ENCODE assay signal across 11 cellular contexts in the genomic region with DNA sequence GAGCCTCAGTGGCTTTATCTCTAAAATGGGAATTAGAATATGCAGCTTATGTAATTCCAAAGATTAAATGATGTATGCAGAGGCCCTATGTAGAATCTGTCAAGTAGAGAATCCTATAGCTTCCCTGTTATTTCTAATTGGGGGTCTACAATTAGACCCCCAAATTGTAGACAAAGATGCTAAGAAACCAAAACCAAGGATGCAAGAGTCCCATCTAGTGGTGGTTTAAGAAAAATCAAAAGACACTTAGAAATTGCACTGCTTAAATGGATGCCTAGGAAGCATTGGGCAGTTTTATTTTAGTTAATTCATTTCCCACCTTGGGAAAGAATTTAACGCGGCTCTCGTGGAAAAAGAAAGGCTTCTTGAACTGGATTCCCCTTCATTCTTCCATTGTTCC.
DNase-seq lines count a peak whose midpoint lies in the region; ATAC-seq and TF ChIP-seq lines count a peak whose summit lies in the region.
"Had no signal": no experiment of that assay in that cellular context is flagged by ENCODE, and none has a peak within 500 bp of the region (broad histone marks: within the 10 kb centered on the region; RNA-seq: fewer than 3 reads in every experiment).

No MANE protein-coding gene starts in this region.

- H3K4me3 Mint-ChIP-seq in brain = no peak overlapping the region
- no peak overlapping the region for H3K4me3 Mint-ChIP-seq in nephron progenitor cell
- H3K4me3 Mint-ChIP-seq: dendritic cell treated with granulocyte-macrophage colony-stimulating factor and Interleukin-4, amounts not matched to agents 40 ng/mL and 50 ng/mL, for 4 days had no signal

- H3K27ac Mint-ChIP-seq in brain (no peak overlapping the region), nephron progenitor cell (no peak overlapping the region)
- H3K27ac Mint-ChIP-seq: dendritic cell treated with granulocyte-macrophage colony-stimulating factor and Interleukin-4, amounts not matched to agents 40 ng/mL and 50 ng/mL, for 4 days had no signal

- H3K4me1 Mint-ChIP-seq in brain = peaks cover 15% of the 10 kb centered on the region
- no peaks in the 10 kb centered on the region for H3K4me1 Mint-ChIP-seq in nephron progenitor cell

- H3K9me3 Mint-ChIP-seq in brain (no peaks in the 10 kb centered on the region), nephron progenitor cell (no peaks in the 10 kb centered on the region)
- H3K9me3 Mint-ChIP-seq: dendritic cell treated with granulocyte-macrophage colony-stimulating factor and Interleukin-4, amounts not matched to agents 40 ng/mL and 50 ng/mL, for 4 days had no signal

- ATAC-seq in HG03457 (IDR thresholded peaks at IDR 0.05; ENCODE audit: unreplicated experiment) (no peak), HG03039 (IDR thresholded peaks at IDR 0.05; ENCODE audit: unreplicated experiment) (no peak)

- no peak for DNase-seq in GM10266 (ENCODE audit: extremely low spot score)
- no peak for DNase-seq in nephron progenitor cell
- DNase-seq in NCI-H446 treated with DMSO at 0.1 percent for 48 hours (lab: John Stamatoyannopoulos, UW) = no peak
- DNase-seq: activated gamma-delta T cell treated with Interleukin-2 at 50 U/mL for 16 hours, hypothalamus, small intestine had no signal

- TF ChIP-seq CTCF in GM10266 (IDR thresholded peaks at IDR 0.05; ENCODE audit: control insufficient read depth, insufficient read depth, low read depth, missing control alignments) (peak; percentile 2), LNCAP (IDR thresholded peaks at IDR 0.05) (peak; percentile 39; the same call in 1 of the 2 replicates), brain (conservative IDR thresholded peaks at IDR 0.05) (peak; percentile 41 to 70), nephron progenitor cell (IDR thresholded peaks at IDR 0.05) (peak; percentile 46)

- H3K36me3 Mint-ChIP-seq in brain = no peaks in the 10 kb centered on the region
- no peaks in the 10 kb centered on the region for H3K36me3 Mint-ChIP-seq in nephron progenitor cell (ENCODE audit: low read depth)

- H3K27me3 Mint-ChIP-seq in brain = peaks cover 4% of the 10 kb centered on the region
- H3K27me3 Mint-ChIP-seq in nephron progenitor cell (ENCODE audit: low read depth, poor library complexity) = peaks cover 4% of the 10 kb centered on the region
- H3K27me3 Mint-ChIP-seq: dendritic cell treated with granulocyte-macrophage colony-stimulating factor and Interleukin-4, amounts not matched to agents 40 ng/mL and 50 ng/mL, for 4 days had no signal

Comparison
In these comparisons a context has a peak if more than half of its experiments do, and no peak if none do; other contexts are left out.
1. CTCF ChIP-seq: peak in every context shown above with its lines; median percentile 56 in brain; 46 in nephron progenitor cell; 39 in LNCAP; 2 in GM10266.